Comparison of ENCODE assay signal across 8 cellular contexts in the genomic region with DNA sequence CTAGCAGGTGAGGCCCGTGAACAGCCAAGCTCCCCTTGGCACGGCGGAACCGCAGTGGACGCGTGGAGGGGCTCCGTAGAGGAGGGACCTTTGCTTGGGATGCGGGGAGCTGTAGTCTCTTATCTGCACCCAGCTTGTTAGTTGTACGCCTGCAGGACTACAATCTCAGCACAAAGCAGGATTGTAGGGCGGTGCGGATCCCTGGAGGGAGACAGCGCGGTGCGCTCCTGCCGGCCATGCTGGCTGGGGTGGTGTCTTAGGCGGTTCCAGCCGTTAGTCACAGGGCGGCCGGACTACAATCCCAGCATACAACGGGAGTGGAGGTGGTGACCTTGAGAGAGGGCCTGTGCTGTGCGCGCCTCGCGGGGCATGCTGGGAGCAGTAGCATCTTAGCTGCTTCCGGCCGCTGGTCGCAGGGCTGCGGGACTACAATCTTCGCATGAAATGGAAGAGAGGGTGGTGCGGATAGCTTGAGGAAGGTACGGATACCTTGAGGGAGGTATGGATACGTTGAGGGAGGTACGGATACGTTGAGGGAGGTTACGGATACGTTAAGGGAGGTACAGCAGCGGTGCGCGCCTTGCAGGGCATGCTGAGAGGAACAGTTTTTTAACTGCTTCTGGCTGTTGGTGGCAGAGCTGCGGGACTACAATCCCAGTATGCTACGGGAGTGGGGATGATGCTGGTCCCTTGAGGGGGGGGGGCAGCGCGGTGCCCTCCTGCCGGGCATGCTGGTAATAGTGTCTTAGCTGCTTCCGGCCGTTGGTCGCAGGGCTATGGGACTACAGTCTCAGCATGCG.
A peak's percentile ranks its signal among the peaks of the same experiment; 100 is the strongest.
DNase-seq lines count a peak whose midpoint lies in the region; ATAC-seq, FAIRE-seq and TF ChIP-seq lines count a peak whose summit lies in the region.

No MANE protein-coding gene starts in this region.

- peak overlapping the region; percentile 81 for H2BK5ac ChIP-seq in H1 (ENCODE audit: low read depth, low read length)
- peak overlapping the region; percentile 36 for H2BK5ac ChIP-seq in mesenchymal stem cell (ENCODE audit: low read depth, low read length, poor library complexity, severe bottlenecking)

- peaks cover 8% of the 10 kb centered on the region in 2 experiments for H4K20me1 ChIP-seq in H1 (replicated peaks in 1 of 2; ENCODE audit: control insufficient read depth in 1 of 2, insufficient read depth in 2 of 2, low read length in 2 of 2)

- H2AK5ac ChIP-seq in H1 (ENCODE audit: low read depth, low read length) (no peak overlapping the region), mesenchymal stem cell (ENCODE audit: low read length, severe bottlenecking) (no peak overlapping the region)

- H3K4me1 ChIP-seq in H1 (replicated peaks in 1 of 4; ENCODE audit: control insufficient read depth in 3 of 4, insufficient read depth in 4 of 4, low read length in 3 of 4) (peaks cover 0 to 9% (median 5%) of the 10 kb centered on the region in 4 experiments; a peak in 4 of 7 replicates), mesenchymal stem cell (ENCODE audit: control insufficient read depth, insufficient read depth, low read depth, low read length) (peaks cover 15% of the 10 kb centered on the region)

- H3K14ac ChIP-seq in H1 (ENCODE audit: insufficient read length) (no peak overlapping the region), mesenchymal stem cell (ENCODE audit: low read length in 2 of 2) (peak overlapping the region in 1 of 2 experiments; percentile 96)

- H3K27ac ChIP-seq in H1 (ENCODE audit: low read depth, low read length) (peak overlapping the region; percentile 78; the same call in 1 of the 2 replicates), mesenchymal stem cell (ENCODE audit: low read length, poor library complexity, severe bottlenecking) (peak overlapping the region; percentile 89)

- DNase-seq in CMK (ENCODE audit: low read depth) (peak; percentile 63), HS-27A (ENCODE audit: low read depth) (peak; percentile 74), NK-92 (lab: John Stamatoyannopoulos, UW; ENCODE audit: unreplicated experiment) (peak; percentile 50), H1 (ENCODE audit: low read depth in 1 of 2, low spot score in 2 of 2) (peak; percentile 80 to 88), mesenchymal stem cell (peak; percentile 96)
- peak; percentile 67 to 72 (median 68) for DNase-seq in activated CD8-positive, alpha-beta memory T cell treated with anti-CD3 and anti-CD28 coated beads for 48 hours (ENCODE audit: low read depth in 2 of 3, low spot score in 2 of 3)
- peak; percentile 79 for DNase-seq in stimulated activated CD8-positive, alpha-beta memory T cell treated with anti-CD3 and anti-CD28 coated beads, Interleukin-12 subunit alpha, Interleukin-12 subunit beta, amount 100 ng/mL, for 24 hours (ENCODE audit: extremely low read depth)

- H2BK15ac ChIP-seq in H1 (ENCODE audit: low read length) (0 out of 2 replicates have a peak overlapping the region, but pooled peaks have one; percentile 72), mesenchymal stem cell (ENCODE audit: low read depth, poor library complexity, severe bottlenecking) (peak overlapping the region; percentile 41)

- TF ChIP-seq POLR2A in H1 (IDR thresholded peaks at IDR 0.05; ENCODE audit: control extremely low read depth in 1 of 2, low read depth in 2 of 2, low read length in 2 of 2) = no peak; a peak in 1 of 3 replicates

- TF ChIP-seq EP300 in H1 (IDR thresholded peaks at IDR 0.05; ENCODE audit: borderline replicate concordance in 1 of 2, low read depth in 2 of 2, low read length in 2 of 2) = no peak

- 0% methylated on average over 47 of the region's 48 CpGs; no CpG with 5 or more reads in 1 of the 2 experiments for WGBS in H1 (ENCODE audit: extremely low coverage in 1 of 2, insufficient coverage in 1 of 2, insufficient read length in 1 of 2, insufficient replicate concordance in 2 of 2, low coverage in 1 of 2, low lambda C conversion rate in 2 of 2, missing lambda C conversion rate in 1 of 2), 2 experiments
- under 1% methylated on average over 48 of the region's 48 CpGs for WGBS in mesenchymal stem cell

- H2AFZ ChIP-seq in H1 (ENCODE audit: low read length) = peak overlapping the region; percentile 98
- peak overlapping the region; percentile 96 for H2AFZ ChIP-seq in mesenchymal stem cell (ENCODE audit: low read depth, low read length)

- no peak overlapping the region for H3K23ac ChIP-seq in H1 (ENCODE audit: insufficient read length)
- peak overlapping the region in 1 of 2 experiments; percentile 35 for H3K23ac ChIP-seq in mesenchymal stem cell (ENCODE audit: low read length in 2 of 2)

- H2BK20ac ChIP-seq in H1 (ENCODE audit: low read length) = no peak overlapping the region

- POLR2A ChIA-PET in H1 (lab: Charles Lee; ENCODE audit: partially characterized antibody) = interaction anchor here (1.4 kb wide), 1 partner anchor 11 kb away, joined by 4 read pairs; no protein-coding TSS in a partner anchor

- H3K9me3 ChIP-seq in H1 (ENCODE audit: insufficient read depth in 2 of 2, low read depth in 1 of 2, low read length in 1 of 2) (no peaks in the 10 kb centered on the region), mesenchymal stem cell (ENCODE audit: control insufficient read depth, low read length) (no peaks in the 10 kb centered on the region)

- H4K8ac ChIP-seq in H1 (ENCODE audit: extremely low read depth, insufficient read depth, low read length) (peak overlapping the region; percentile 68; the same call in 1 of the 2 replicates), mesenchymal stem cell (ENCODE audit: low read length) (peak overlapping the region; percentile 69)

- H3K4me2 ChIP-seq in H1 (ENCODE audit: insufficient read depth in 1 of 2, low read depth in 2 of 2, low read length in 2 of 2) (peak overlapping the region; percentile 65 to 94), mesenchymal stem cell (ENCODE audit: low read length, poor library complexity, severe bottlenecking) (peak overlapping the region; percentile 95)

- CTCF ChIA-PET in H1 (lab: Charles Lee; ENCODE audit: partially characterized antibody) = interaction anchor here (1.6 to 1.7 kb wide), 2 partner anchors 16 to 18 kb away, joined by 3 to 6 read pairs; no protein-coding TSS in a partner anchor

- H3K9ac ChIP-seq in H1 (replicated peaks in 1 of 4; ENCODE audit: extremely low read depth in 1 of 4, low read depth in 3 of 4, low read length in 3 of 4) (peak overlapping the region; percentile 62 to 86 (median 84)), mesenchymal stem cell (ENCODE audit: low read length) (peak overlapping the region; percentile 94)

- H4K91ac ChIP-seq in H1 (replicated peaks; ENCODE audit: insufficient read length, low read length) (peak overlapping the region; percentile 86), mesenchymal stem cell (ENCODE audit: low read length) (peak overlapping the region; percentile 61)

- peaks cover 0 to 50% of the 10 kb centered on the region in 2 experiments; a peak in 3 of 4 replicates for H3K79me2 ChIP-seq in H1 (ENCODE audit: control insufficient read depth in 1 of 2, insufficient read depth in 2 of 2, low read length in 2 of 2)

- H2BK120ac ChIP-seq in H1 (replicated peaks; ENCODE audit: low read depth, low read length) (no peak overlapping the region), mesenchymal stem cell (ENCODE audit: low read depth, low read length) (no peak overlapping the region)

- TF ChIP-seq CTCF in H1 (IDR thresholded peaks at IDR 0.05; ENCODE audit: control extremely low read depth in 1 of 3, insufficient read depth in 1 of 3, low read depth in 1 of 3, low read length in 3 of 3) = no peak

- H3K18ac ChIP-seq in H1 (ENCODE audit: extremely low read depth, low read length) (peak overlapping the region; percentile 71), mesenchymal stem cell (ENCODE audit: low read depth in 1 of 2, low read length in 2 of 2) (peak overlapping the region; percentile 71 to 95)

- no peaks in the 10 kb centered on the region for H3K23me2 ChIP-seq in H1 (ENCODE audit: low read depth, low read length)

- H3K79me1 ChIP-seq in H1 (ENCODE audit: low read depth, low read length) (no peaks in the 10 kb centered on the region; the same call in 1 of the 2 replicates), mesenchymal stem cell (replicated peaks; ENCODE audit: low read length, poor library complexity, severe bottlenecking) (peaks cover 15% of the 10 kb centered on the region)

- 0 out of 2 replicates have a peak overlapping the region, but pooled peaks have one; percentile 68 for H2BK12ac ChIP-seq in H1 (ENCODE audit: low read depth, low read length)
- peak overlapping the region; percentile 28 to 81 for H2BK12ac ChIP-seq in mesenchymal stem cell (ENCODE audit: low read length in 2 of 2)

- TF ChIP-seq RAD21 in H1 (IDR thresholded peaks at IDR 0.05 in 1 of 2, conservative IDR thresholded peaks at IDR 0.05 in 1 of 2; ENCODE audit: low read depth in 2 of 2, low read length in 2 of 2) = no peak

- H3K27me3 ChIP-seq in H1 (replicated peaks in 1 of 4; ENCODE audit: control insufficient read depth in 3 of 4, extremely low read depth in 1 of 4, insufficient read depth in 3 of 4, low read length in 3 of 4) = no peaks in the 10 kb centered on the region
- H3K27me3 ChIP-seq in mesenchymal stem cell (ENCODE audit: control insufficient read depth in 1 of 2, insufficient read depth in 1 of 2, low read length in 2 of 2) = no peaks in the 10 kb centered on the region

- H3K56ac ChIP-seq in H1 (replicated peaks; ENCODE audit: insufficient read length, low read depth, low read length) = no peak overlapping the region

- peak; percentile 78 for ATAC-seq in GM19468 (IDR thresholded peaks at IDR 0.05; ENCODE audit: extremely low read depth, unreplicated experiment)

- H3K4me3 ChIP-seq in H1 (ENCODE audit: extremely low read depth in 1 of 4, insufficient read depth in 2 of 4, low read depth in 3 of 4, low read length in 4 of 4) (peak overlapping the region; percentile 90 to 99 (median 96)), mesenchymal stem cell (ENCODE audit: insufficient read depth in 1 of 2, low read depth in 1 of 2, low read length in 2 of 2) (peak overlapping the region; percentile 78 to 97)

- FAIRE-seq in H1 (lab: Jason Lieb, UNC) = no peak

- no peaks in the 10 kb centered on the region; a peak in 2 of 8 replicates for H3K36me3 ChIP-seq in H1 (ENCODE audit: control insufficient read depth in 2 of 4, insufficient read depth in 4 of 4, low read length in 3 of 4)
- H3K36me3 ChIP-seq in mesenchymal stem cell (ENCODE audit: control insufficient read depth in 1 of 2, insufficient read depth in 2 of 2, low read depth in 1 of 2, low read length in 2 of 2) = peaks cover 7 to 9% of the 10 kb centered on the region in 2 experiments

- peak overlapping the region; percentile 87 for H4K5ac ChIP-seq in H1 (ENCODE audit: insufficient read length, low read depth, low read length)

- no peak overlapping the region for H3K4ac ChIP-seq in H1 (replicated peaks; ENCODE audit: insufficient read length, low read depth, low read length)
- peak overlapping the region; percentile 76 to 92 for H3K4ac ChIP-seq in mesenchymal stem cell (ENCODE audit: low read depth in 1 of 2, low read length in 2 of 2)

TF ChIP-seq in H1, 55 proteins besides CTCF, POLR2A, EP300 and RAD21 (continues in another document):
- TF ChIP-seq HDAC2 (IDR thresholded peaks at IDR 0.05; ENCODE audit: borderline replicate concordance in 1 of 2, low read depth in 2 of 2, low read length in 2 of 2) (no peak; a peak in 1 of 4 replicates), JUN (IDR thresholded peaks at IDR 0.05; ENCODE audit: low read depth, low read length) (no peak), TCF12 (IDR thresholded peaks at IDR 0.05; ENCODE audit: low read depth, low read length) (no peak), TAF7 (optimal IDR thresholded peaks at IDR 0.05; ENCODE audit: borderline replicate concordance, low read depth, low read length) (no peak)

Comparison
In these comparisons a context has a peak if more than half of its experiments do, and no peak if none do; other contexts are left out.
1. Peak in every context shown above with its lines: DNase-seq, ATAC-seq, H3K4me3 ChIP-seq and H3K27ac ChIP-seq.